ENCODE assay signal across 24 cellular contexts in genomic region chr1:31690921-31691320, GRCh38. TPM values are rescaled to one million over a fixed set of nuclear protein-coding genes. Genes with fewer than 3 reads are reported as not detected.
DNase-seq lines count a peak whose midpoint lies in the region; ATAC-seq and TF ChIP-seq lines count a peak whose summit lies in the region.
"Had no signal": no experiment of that assay in that cellular context is flagged by ENCODE, and none has a peak within 500 bp of the region (broad histone marks: within the 10 kb centered on the region; RNA-seq: fewer than 3 reads in every experiment).

No MANE protein-coding gene starts in this region.

- no peaks in the 10 kb centered on the region for H4K20me1 ChIP-seq in PC-9 (ENCODE audit: insufficient read depth)

- H3K4me2 ChIP-seq in PC-9 (0 out of 2 replicates have a peak overlapping the region, but pooled peaks have one; percentile 57), trophoblast cell (ENCODE audit: low read length) (no peak overlapping the region)

- peak overlapping the region; percentile 22 for H3K4me3 Mint-ChIP-seq in chondrocyte (ENCODE audit: unreplicated experiment)
- H3K4me3 Mint-ChIP-seq in stimulated activated naive CD8-positive, alpha-beta T cell treated with anti-CD3 and anti-CD28 coated beads, Interleukin-15, amount 100 ng/mL, for 72 hours: no peak overlapping the region
- H3K4me3 Mint-ChIP-seq: T-cell had no signal

- H2BK120ac ChIP-seq in trophoblast cell (ENCODE audit: insufficient read depth, low read length, poor library complexity): peak overlapping the region; percentile 92

- peak overlapping the region; percentile 1 for H2AK5ac ChIP-seq in trophoblast cell (ENCODE audit: low read length)

- intact Hi-C loops in PC-9 (cut with micrococcal nuclease; ENCODE audit: unreplicated experiment): no loop called here
- intact Hi-C loops in dorsolateral prefrontal cortex (cut with DNase I): no loop called here

- peak overlapping the region; percentile 15 for H3K14ac ChIP-seq in trophoblast cell (ENCODE audit: low read length)

- peaks cover 42% of the 10 kb centered on the region for H3K4me1 ChIP-seq in PC-9 (replicated peaks; ENCODE audit: insufficient read depth)
- peaks cover 42 to 43% of the 10 kb centered on the region in 2 experiments for H3K4me1 ChIP-seq in trophoblast cell (ENCODE audit: control insufficient read depth in 1 of 2, insufficient read depth in 2 of 2, low read length in 2 of 2)

- H3K27me3 ChIP-seq in AG04450 (ENCODE audit: control insufficient read depth, insufficient read depth, low read length) (no peaks in the 10 kb centered on the region), PC-9 (ENCODE audit: insufficient read depth, low read depth) (no peaks in the 10 kb centered on the region), trophoblast cell (ENCODE audit: insufficient read depth, low read length) (no peaks in the 10 kb centered on the region), dorsolateral prefrontal cortex (no peaks in the 10 kb centered on the region)
- H3K27me3 ChIP-seq: MG63 had no signal

- no peak overlapping the region for H3K4ac ChIP-seq in trophoblast cell (ENCODE audit: low read depth, low read length)

- peak overlapping the region; percentile 89 for H4K91ac ChIP-seq in trophoblast cell (ENCODE audit: low read depth, low read length)

- no peak overlapping the region for H4K12ac ChIP-seq in trophoblast cell (ENCODE audit: low read depth, low read length)

- ATAC-seq in stimulated activated naive CD8-positive, alpha-beta T cell treated with anti-CD3 and anti-CD28 coated beads, Interleukin-15, amount 100 ng/mL, for 72 hours: no peak
- ATAC-seq: T-cell had no signal

- H3K4me3 ChIP-seq in AG04450 (ENCODE audit: low read depth, low read length) (no peak overlapping the region), PC-9 (no peak overlapping the region), trophoblast cell (ENCODE audit: low read depth, low read length) (no peak overlapping the region), dorsolateral prefrontal cortex (no peak overlapping the region)
- H3K4me3 ChIP-seq: MG63, SK-N-MC had no signal

- peak overlapping the region; percentile 77 for H3K18ac ChIP-seq in trophoblast cell (ENCODE audit: low read length)

- no peak overlapping the region for H2AFZ ChIP-seq in PC-9
- H2AFZ ChIP-seq in trophoblast cell (ENCODE audit: insufficient read depth, low read length, poor library complexity): no peak overlapping the region

- H3K9me3 Mint-ChIP-seq in chondrocyte (ENCODE audit: low read depth): no peaks in the 10 kb centered on the region
- no peaks in the 10 kb centered on the region for H3K9me3 Mint-ChIP-seq in stimulated activated naive CD8-positive, alpha-beta T cell treated with anti-CD3 and anti-CD28 coated beads, Interleukin-15, amount 100 ng/mL, for 72 hours
- H3K9me3 Mint-ChIP-seq: CD8-positive, alpha-beta memory T cell; T-cell had no signal

- CTCF ChIA-PET in AG04450 (lab: Charles Lee) (interaction anchor here (1.1 to 1.7 kb wide), 4 partner anchors 20 to 27 kb away, joined by 3 to 5 read pairs (median 4); no protein-coding TSS in a partner anchor), PC-9 (lab: Charles Lee) (no interaction called here)

- H3K4me1 Mint-ChIP-seq in chondrocyte (ENCODE audit: low read depth): peaks cover 69% of the 10 kb centered on the region
- H3K4me1 Mint-ChIP-seq in stimulated activated naive CD8-positive, alpha-beta T cell treated with anti-CD3 and anti-CD28 coated beads, Interleukin-15, amount 100 ng/mL, for 72 hours: no peaks in the 10 kb centered on the region
- H3K4me1 Mint-ChIP-seq: CD8-positive, alpha-beta memory T cell; T-cell had no signal

- peaks cover 30% of the 10 kb centered on the region; the same call in 1 of the 2 replicates for H3F3A ChIP-seq in PC-9 (ENCODE audit: insufficient read depth, low read depth)

- peak overlapping the region; percentile 96 for H2BK12ac ChIP-seq in trophoblast cell (ENCODE audit: low read length)

- H4K8ac ChIP-seq in trophoblast cell (ENCODE audit: low read depth, low read length): peak overlapping the region; percentile 7

- no peak for DNase-seq in AG04450 (ENCODE audit: low read depth, low spot score)
- DNase-seq in PC-9: no peak
- no peak for DNase-seq in chondrocyte (ENCODE audit: low spot score)
- DNase-seq in trophoblast cell: no peak
- no peak for DNase-seq in dorsolateral prefrontal cortex
- DNase-seq in stimulated activated naive CD8-positive, alpha-beta T cell treated with anti-CD3 and anti-CD28 coated beads, Interleukin-15, amount 100 ng/mL, for 72 hours: no peak
- no peak for DNase-seq in NCI-H2081 treated with DMSO at 0.1 percent for 48 hours (lab: John Stamatoyannopoulos, UW)
- DNase-seq: AML-193; C1 segment of cervical spinal cord; Calu3; CD8-positive, alpha-beta memory T cell; DMS153; H7; MG63; NCI-H1417; NCI-H2029; NCI-H2171; NCI-H345; NCI-H524; NCI-H82; SHP77; T-cell had no signal

- POLR2A ChIA-PET in AG04450 (lab: Yijun Ruan, JAX): interaction anchor here (0.6 to 3.0 kb wide), 5 partner anchors 10 to 46 kb away, joined by 3 to 15 read pairs (median 4); partner anchors contain the start of gene COL16A1
- POLR2A ChIA-PET in PC-9 (lab: Charles Lee; ENCODE audit: unreplicated experiment): no interaction called here

- H3K36me3 ChIP-seq in PC-9 (ENCODE audit: low read depth) (no peaks in the 10 kb centered on the region), trophoblast cell (ENCODE audit: control insufficient read depth in 1 of 2, insufficient read depth in 2 of 2, low read length in 2 of 2) (peaks cover 46 to 47% of the 10 kb centered on the region in 2 experiments)

- BruUV-seq in PC-9 (replicated peaks; lab: Mats Ljungman, UMichigan): no TSS peak

- H3K27ac ChIP-seq in AG04450 (ENCODE audit: low read depth, low read length) (peak overlapping the region; percentile 21), PC-9 (no peak overlapping the region), trophoblast cell (ENCODE audit: low read depth, low read length) (peak overlapping the region; percentile 2), dorsolateral prefrontal cortex (no peak overlapping the region)
- H3K27ac ChIP-seq: SK-N-MC had no signal

- H3K27me3 Mint-ChIP-seq in chondrocyte (ENCODE audit: low read depth): no peaks in the 10 kb centered on the region
- H3K27me3 Mint-ChIP-seq in stimulated activated naive CD8-positive, alpha-beta T cell treated with anti-CD3 and anti-CD28 coated beads, Interleukin-15, amount 100 ng/mL, for 72 hours: peaks cover 6% of the 10 kb centered on the region

- no CpG with 5 or more reads among the region's 10 CpGs for WGBS in trophoblast cell (ENCODE audit: extremely low coverage, insufficient coverage, insufficient read length)

- TF ChIP-seq CTCF in AG04450 (IDR thresholded peaks at IDR 0.05; ENCODE audit: low read depth, low read length) (no peak), PC-9 (conservative IDR thresholded peaks at IDR 0.05) (no peak), chondrocyte (IDR thresholded peaks at IDR 0.05) (no peak), dorsolateral prefrontal cortex (IDR thresholded peaks at IDR 0.05 in 54 of 56, conservative IDR thresholded peaks at IDR 0.05 in 2 of 56; ENCODE audit: low read depth in 1 of 56, partially characterized antibody in 56 of 56) (no peak)

- H3K9me3 ChIP-seq in AG04450 (ENCODE audit: control insufficient read depth, insufficient read depth, low read length) (no peaks in the 10 kb centered on the region), PC-9 (ENCODE audit: insufficient read depth, low read depth) (no peaks in the 10 kb centered on the region), trophoblast cell (ENCODE audit: insufficient read depth, low read depth, low read length) (no peaks in the 10 kb centered on the region)
- H3K9me3 ChIP-seq: MG63 had no signal

- H3K9me2 ChIP-seq in PC-9 (ENCODE audit: insufficient read depth): no peaks in the 10 kb centered on the region

- H3K79me2 ChIP-seq in PC-9 (ENCODE audit: low read depth) (no peaks in the 10 kb centered on the region), trophoblast cell (ENCODE audit: control insufficient read depth, insufficient read depth, low read length, poor library complexity) (peaks cover 8% of the 10 kb centered on the region)

- no peak overlapping the region for H3K23ac ChIP-seq in trophoblast cell (ENCODE audit: low read length)

- H3K9ac ChIP-seq in trophoblast cell (ENCODE audit: low read length): no peak overlapping the region

- peak overlapping the region; percentile 69 for H2BK5ac ChIP-seq in trophoblast cell (ENCODE audit: low read depth, low read length, poor library complexity)

- peaks cover 40% of the 10 kb centered on the region for H3K79me1 ChIP-seq in trophoblast cell (ENCODE audit: low read length)

- H3K27ac Mint-ChIP-seq in chondrocyte (ENCODE audit: unreplicated experiment): peak overlapping the region; percentile 86
- peak overlapping the region in 1 of 2 donors; percentile 34 for H3K27ac Mint-ChIP-seq in stimulated activated naive CD8-positive, alpha-beta T cell treated with anti-CD3 and anti-CD28 coated beads, Interleukin-15, amount 100 ng/mL, for 72 hours
- H3K27ac Mint-ChIP-seq: CD8-positive, alpha-beta memory T cell; T-cell had no signal

- H3K36me3 Mint-ChIP-seq in chondrocyte (ENCODE audit: low read depth): peaks cover 33% of the 10 kb centered on the region
- H3K36me3 Mint-ChIP-seq: CD8-positive, alpha-beta memory T cell; T-cell had no signal

RNA-seq across cellular contexts. Expression of gene COL16A1, which starts 12.9 kb away (rescaled TPM):
- polyA plus RNA-seq in AG04450 (2011; rRNA removed): 35.4 and 39.5 TPM in 2 replicates
- polyA minus RNA-seq in AG04450 (2011; rRNA and poly(A)+ RNA removed): 47.0 and 64.1 TPM in 2 replicates
- total RNA-seq in PC-9 (2021): 3.6 and 4.8 TPM in 2 replicates
- 230 to 272 TPM (median 262 TPM) in 3 replicates for total RNA-seq in chondrocyte
- polyA plus RNA-seq in trophoblast cell (2013): 43.1 and 44.2 TPM in 2 replicates
- 100 to 1,000 TPM in 60 of 120 experiments, 10 to 100 TPM in 60; 24.6 to 285 (median 97.8) TPM for total RNA-seq in dorsolateral prefrontal cortex
- total RNA-seq: OCI-LY7 had no signal
- polyA plus RNA-seq: CD8-positive, alpha-beta memory T cell had no signal

RNA-seq across cellular contexts. Expression of gene PEF1, which starts 46.2 kb away (rescaled TPM):
- polyA plus RNA-seq in AG04450 (2011; rRNA removed): 71.8 and 88.3 TPM in 2 replicates
- 78.5 and 91.7 TPM in 2 replicates for polyA minus RNA-seq in AG04450 (2011; rRNA and poly(A)+ RNA removed)
- total RNA-seq in PC-9 (2021): 40.3 and 44.5 TPM in 2 replicates
- 48.6 to 53.0 TPM (median 52.0 TPM) in 3 replicates for total RNA-seq in chondrocyte
- polyA plus RNA-seq in trophoblast cell (2013): 66.7 and 70.3 TPM in 2 replicates
- total RNA-seq in dorsolateral prefrontal cortex: 10 to 100 TPM; 41.8 to 80.3 (median 60.8) TPM

Comparison
In these comparisons a context has a peak if more than half of its experiments do, and no peak if none do; other contexts are left out.
1. H3K27ac ChIP-seq: peak in AG04450 (single experiment) and trophoblast cell (single experiment); none in PC-9 (single experiment) and dorsolateral prefrontal cortex (0 of 59).